Comparison of ENCODE assay signal across 25 cellular contexts in genomic region chr10:60260321-60260720, GRCh38.
DNase-seq lines count a peak whose midpoint lies in the region; ATAC-seq, FAIRE-seq and TF ChIP-seq lines count a peak whose summit lies in the region.
"Had no signal": no experiment of that assay in that cellular context is flagged by ENCODE, and none has a peak within 500 bp of the region (broad histone marks: within the 10 kb centered on the region; RNA-seq: fewer than 3 reads in every experiment).

No MANE protein-coding gene starts in this region.

- peak overlapping the region in 4 of 7 donors; percentile 29 to 85 (median 60) for H3K27ac Mint-ChIP-seq in CD4-positive, alpha-beta memory T cell
- H3K27ac Mint-ChIP-seq in T-helper 1 cell treated with Interleukin-12 subunit alpha and Interleukin-12 subunit beta and Interleukin-4 antibody, amounts not matched to agents 30 μg/mL and 1 μg/mL, for 36 hours = peak overlapping the region; percentile 27
- H3K27ac Mint-ChIP-seq: CD4-positive, alpha-beta T cell; GM23338 had no signal

- H3K9me1 ChIP-seq in keratinocyte (ENCODE audit: control insufficient read depth, extremely low read depth, insufficient read depth, low read length) = no peaks in the 10 kb centered on the region

- H2AFZ ChIP-seq in KMS-11 (ENCODE audit: low read depth) (no peak overlapping the region), keratinocyte (ENCODE audit: control insufficient read depth, low read length) (no peak overlapping the region)
- H2AFZ ChIP-seq: GM23338 had no signal

- POLR2A ChIA-PET in CD4-positive, alpha-beta memory T cell (lab: Charles Lee; ENCODE audit: partially characterized antibody) = no interaction called here

- CTCF ChIA-PET in CD4-positive, alpha-beta memory T cell (lab: Charles Lee; ENCODE audit: partially characterized antibody) = no interaction called here

- H3K9ac ChIP-seq in KMS-11 (no peak overlapping the region), keratinocyte (ENCODE audit: control insufficient read depth, extremely low read depth, insufficient read depth, low read length) (no peak overlapping the region)
- H3K9ac ChIP-seq: BLaER1, SK-N-SH had no signal

- H3K27me3 Mint-ChIP-seq in CD4-positive, alpha-beta memory T cell = no peaks in the 10 kb centered on the region
- no peaks in the 10 kb centered on the region for H3K27me3 Mint-ChIP-seq in T-helper 1 cell treated with Interleukin-12 subunit alpha and Interleukin-12 subunit beta and Interleukin-4 antibody, amounts not matched to agents 30 μg/mL and 1 μg/mL, for 36 hours (ENCODE audit: low read depth)
- H3K27me3 Mint-ChIP-seq: CD4-positive, alpha-beta T cell had no signal

- TF ChIP-seq CTCF in KMS-11 (conservative IDR thresholded peaks at IDR 0.05; ENCODE audit: low read depth, low read length) = no peak
- no peak for TF ChIP-seq CTCF in keratinocyte (optimal IDR thresholded peaks at IDR 0.05 in 1 of 3, IDR thresholded peaks at IDR 0.05 in 1 of 3, conservative IDR thresholded peaks at IDR 0.05 in 1 of 3; ENCODE audit: extremely low read depth in 1 of 3, insufficient read depth in 2 of 3, low read length in 3 of 3)

- peaks cover 26 to 56% of the 10 kb centered on the region in 2 donors for H3K36me3 Mint-ChIP-seq in CD4-positive, alpha-beta memory T cell
- peaks cover 25% of the 10 kb centered on the region for H3K36me3 Mint-ChIP-seq in T-helper 1 cell treated with Interleukin-12 subunit alpha and Interleukin-12 subunit beta and Interleukin-4 antibody, amounts not matched to agents 30 μg/mL and 1 μg/mL, for 36 hours (ENCODE audit: low read depth)

- FAIRE-seq in keratinocyte (lab: Jason Lieb, UNC) (peak; percentile 62), frontal cortex (lab: Jason Lieb, UNC) (no peak)
- FAIRE-seq: GM12878, HepG2 had no signal

- H3K4me1 Mint-ChIP-seq in CD4-positive, alpha-beta memory T cell = peaks cover 5 to 20% (median 10%) of the 10 kb centered on the region in 4 donors
- peaks cover 11% of the 10 kb centered on the region for H3K4me1 Mint-ChIP-seq in T-helper 1 cell treated with Interleukin-12 subunit alpha and Interleukin-12 subunit beta and Interleukin-4 antibody, amounts not matched to agents 30 μg/mL and 1 μg/mL, for 36 hours (ENCODE audit: low read depth)

- no peak overlapping the region for H3K4me3 Mint-ChIP-seq in CD4-positive, alpha-beta memory T cell
- H3K4me3 Mint-ChIP-seq in T-helper 1 cell treated with Interleukin-12 subunit alpha and Interleukin-12 subunit beta and Interleukin-4 antibody, amounts not matched to agents 30 μg/mL and 1 μg/mL, for 36 hours = no peak overlapping the region
- H3K4me3 Mint-ChIP-seq: CD4-positive, alpha-beta T cell; GM23338 had no signal

- no peak overlapping the region for H3K4me3 ChIP-seq in CD4-positive, alpha-beta memory T cell (ENCODE audit: low read length in 2 of 2)
- H3K4me3 ChIP-seq in KMS-11 (IDR thresholded peaks at IDR 0.05; ENCODE audit: insufficient read depth, low read depth, low read length) = no peak overlapping the region
- no peak overlapping the region for H3K4me3 ChIP-seq in keratinocyte (ENCODE audit: control insufficient read depth in 2 of 3, extremely low read depth in 1 of 3, insufficient read depth in 2 of 3, low read depth in 1 of 3, low read length in 3 of 3)
- H3K4me3 ChIP-seq: BLaER1, GM12878, GM23338, HAP-1 had no signal

- no peaks in the 10 kb centered on the region for H3K9me3 Mint-ChIP-seq in CD4-positive, alpha-beta memory T cell
- no peaks in the 10 kb centered on the region for H3K9me3 Mint-ChIP-seq in T-helper 1 cell treated with Interleukin-12 subunit alpha and Interleukin-12 subunit beta and Interleukin-4 antibody, amounts not matched to agents 30 μg/mL and 1 μg/mL, for 36 hours
- H3K9me3 Mint-ChIP-seq: CD4-positive, alpha-beta T cell; GM23338 had no signal

- no peaks in the 10 kb centered on the region for H3K4me1 ChIP-seq in CD4-positive, alpha-beta memory T cell (ENCODE audit: insufficient read depth, low read length)
- peaks cover 65% of the 10 kb centered on the region for H3K4me1 ChIP-seq in KMS-11 (ENCODE audit: low read depth, poor library complexity, severe bottlenecking)
- H3K4me1 ChIP-seq in keratinocyte (ENCODE audit: control insufficient read depth, extremely low read depth, insufficient read depth, low read length) = no peaks in the 10 kb centered on the region
- H3K4me1 ChIP-seq: BLaER1 had no signal

- no peak for ATAC-seq in activated CD4-positive, CD25-positive, alpha-beta regulatory T cell treated with anti-CD3 and anti-CD28 coated beads, Interleukin-2, amount 50 U/mL, for 24 hours
- ATAC-seq: GM12878, GM23338, HepG2, PC-3 had no signal

- peaks cover 42% of the 10 kb centered on the region; the same call in 1 of the 2 replicates for H3K79me2 ChIP-seq in KMS-11 (ENCODE audit: insufficient read depth, low read depth)
- no peaks in the 10 kb centered on the region for H3K79me2 ChIP-seq in keratinocyte (ENCODE audit: control insufficient read depth, insufficient read depth, low read length)

- H3K4me2 ChIP-seq in KMS-11 = peak overlapping the region; percentile 62; the same call in 1 of the 2 replicates
- no peak overlapping the region for H3K4me2 ChIP-seq in keratinocyte (ENCODE audit: control insufficient read depth, extremely low read depth, insufficient read depth, low read depth, low read length)
- H3K4me2 ChIP-seq: BLaER1, GM23338, SK-N-SH had no signal

- H3K27me3 ChIP-seq in CD4-positive, alpha-beta memory T cell (ENCODE audit: insufficient read depth, low read length) = no peaks in the 10 kb centered on the region
- no peaks in the 10 kb centered on the region for H3K27me3 ChIP-seq in KMS-11 (ENCODE audit: insufficient read depth, low read depth)
- H3K27me3 ChIP-seq in keratinocyte (ENCODE audit: control insufficient read depth, extremely low read depth, insufficient read depth, low read length) = no peaks in the 10 kb centered on the region
- H3K27me3 ChIP-seq: BLaER1 had no signal

- dilution Hi-C loops in keratinocyte (cut with MboI; ENCODE audit: extremely low pct_ligation_motif_present, low sequenced_read_pairs) = no loop called here

- H3K36me3 ChIP-seq in CD4-positive, alpha-beta memory T cell (ENCODE audit: insufficient read depth, low read length) = peaks cover 15% of the 10 kb centered on the region
- H3K36me3 ChIP-seq in KMS-11 (ENCODE audit: insufficient read depth) (peaks cover 16% of the 10 kb centered on the region; the same call in 1 of the 2 replicates), keratinocyte (ENCODE audit: control insufficient read depth in 2 of 2, extremely low read depth in 1 of 2, insufficient read depth in 2 of 2, low read length in 2 of 2) (no peaks in the 10 kb centered on the region)
- H3K36me3 ChIP-seq: BLaER1, HAP-1 had no signal

- no peaks in the 10 kb centered on the region for H3K9me3 ChIP-seq in CD4-positive, alpha-beta memory T cell (ENCODE audit: control insufficient read depth in 1 of 2, low read length in 2 of 2)
- H3K9me3 ChIP-seq in keratinocyte (ENCODE audit: control insufficient read depth, low read depth, low read length) = no peaks in the 10 kb centered on the region
- H3K9me3 ChIP-seq: BLaER1, Caco-2, HAP-1, SK-N-SH had no signal

- peaks cover 7% of the 10 kb centered on the region for H4K20me1 ChIP-seq in KMS-11 (ENCODE audit: insufficient read depth)
- no peaks in the 10 kb centered on the region for H4K20me1 ChIP-seq in keratinocyte (ENCODE audit: control insufficient read depth, extremely low read depth, insufficient read depth, low read length)
- H4K20me1 ChIP-seq: BLaER1 had no signal

- no peak for DNase-seq in CD4-positive, alpha-beta memory T cell
- DNase-seq in keratinocyte (ENCODE audit: low read depth, low spot score) (no peak), frontal cortex (ENCODE audit: low spot score in 2 of 2) (no peak), AG08396 (ENCODE audit: low spot score) (no peak)
- DNase-seq: Caco-2; CD4-positive, alpha-beta T cell; DMS 273 treated with DMSO at 0.1 percent for 48 hours; DMS79 treated with DMSO at 0.1 percent for 48 hours; KBM-7; NCI-H1417; NCI-H1694 treated with DMSO at 0.1 percent for 48 hours; NCI-H2081 treated with DMSO at 0.1 percent for 48 hours; NCI-H2171 treated with DMSO at 0.1 percent for 48 hours; NCI-H526; PC-3; Right ventricle myocardium superior; SK-N-SH had no signal

- intact Hi-C loops in CD4-positive, alpha-beta memory T cell (cut with micrococcal nuclease) = no loop called here

- no peak overlapping the region for H3K27ac ChIP-seq in CD4-positive, alpha-beta memory T cell (ENCODE audit: low read depth, low read length)
- peak overlapping the region; percentile 39; the same call in 1 of the 2 replicates for H3K27ac ChIP-seq in KMS-11
- no peak overlapping the region for H3K27ac ChIP-seq in keratinocyte (ENCODE audit: control insufficient read depth, insufficient read depth, low read length)
- H3K27ac ChIP-seq: BLaER1 had no signal
